ENCODE assay signal across 8 cellular contexts in genomic region chr7:81447351-81447952, GRCh38.
DNase-seq lines count a peak whose midpoint lies in the region; ATAC-seq and TF ChIP-seq lines count a peak whose summit lies in the region.

No MANE protein-coding gene starts in this region.

- TF ChIP-seq CTCF in HCT116 (IDR thresholded peaks at IDR 0.05 in 2 of 3, conservative IDR thresholded peaks at IDR 0.05 in 1 of 3; ENCODE audit: borderline replicate concordance in 1 of 3, insufficient read depth in 1 of 3, low read depth in 2 of 3, low read length in 2 of 3): peak; percentile 54 to 62 (median 55); a peak in 5 of 6 replicates
- peak; percentile 23 for TF ChIP-seq CTCF in endothelial cell (IDR thresholded peaks at IDR 0.05; ENCODE audit: unreplicated experiment)
- peak; percentile 61 for TF ChIP-seq CTCF in progenitor cell of endocrine pancreas (IDR thresholded peaks at IDR 0.05; ENCODE audit: unreplicated experiment)

- no peaks in the 10 kb centered on the region for H3K9me2 ChIP-seq in HCT116 (ENCODE audit: insufficient read depth)

- no peaks in the 10 kb centered on the region for H3K36me3 Mint-ChIP-seq in endothelial cell (ENCODE audit: low read depth, unreplicated experiment)
- H3K36me3 Mint-ChIP-seq in progenitor cell of endocrine pancreas (ENCODE audit: insufficient read depth): peaks cover 1% of the 10 kb centered on the region

- H3K27ac Mint-ChIP-seq in endothelial cell (ENCODE audit: unreplicated experiment) (no peak overlapping the region), progenitor cell of endocrine pancreas (no peak overlapping the region)

- H3K27me3 Mint-ChIP-seq in endothelial cell (ENCODE audit: unreplicated experiment) (no peaks in the 10 kb centered on the region), progenitor cell of endocrine pancreas (no peaks in the 10 kb centered on the region)

- H3K9me3 Mint-ChIP-seq in endothelial cell (ENCODE audit: unreplicated experiment): no peaks in the 10 kb centered on the region
- peaks cover 4% of the 10 kb centered on the region for H3K9me3 Mint-ChIP-seq in progenitor cell of endocrine pancreas (ENCODE audit: low read depth)

- BruUV-seq in HCT116 (replicated peaks; lab: Mats Ljungman, UMichigan): no TSS peak

- H3K27ac ChIP-seq in ACC112 (ENCODE audit: low read depth, low read length): no peak overlapping the region
- no peak overlapping the region for H3K27ac ChIP-seq in HCT116 (ENCODE audit: low read depth, low read length)

- peak; percentile 47 for DNase-seq in HCT116 (ENCODE audit: low read depth, low spot score)
- peak; percentile 42 for DNase-seq in NT2/D1 (ENCODE audit: low read depth, low spot score)
- peak; percentile 21 for DNase-seq in endothelial cell (ENCODE audit: low spot score)
- no peak for DNase-seq in progenitor cell of endocrine pancreas (ENCODE audit: low spot score, unreplicated experiment)
- no peak for DNase-seq in ecto neural progenitor cell (ENCODE audit: low spot score)

- no peaks in the 10 kb centered on the region for H3K4me1 Mint-ChIP-seq in endothelial cell (ENCODE audit: unreplicated experiment)
- peaks cover 5% of the 10 kb centered on the region for H3K4me1 Mint-ChIP-seq in progenitor cell of endocrine pancreas (ENCODE audit: low read depth)

- ATAC-seq in HCT116: peak; percentile 95
- no peak for ATAC-seq in HG02623 (IDR thresholded peaks at IDR 0.05; ENCODE audit: unreplicated experiment)
- ATAC-seq in GM18858 (IDR thresholded peaks at IDR 0.05; ENCODE audit: unreplicated experiment): no peak

- peak; percentile 84 for TF ChIP-seq RAD21 in HCT116 (IDR thresholded peaks at IDR 0.05; ENCODE audit: low read depth)

- H3K9me3 ChIP-seq in HCT116 (ENCODE audit: control insufficient read depth in 1 of 2, insufficient read depth in 1 of 2, low read depth in 1 of 2, low read length in 2 of 2) (no peaks in the 10 kb centered on the region), NT2/D1 (ENCODE audit: insufficient read depth, low read length) (no peaks in the 10 kb centered on the region)

- H3K27me3 ChIP-seq in ACC112 (ENCODE audit: insufficient read depth, low read length): no peaks in the 10 kb centered on the region
- H3K27me3 ChIP-seq in HCT116 (ENCODE audit: insufficient read depth, low read length): no peaks in the 10 kb centered on the region
- H3K27me3 ChIP-seq in NT2/D1 (ENCODE audit: insufficient read depth, insufficient read length): no peaks in the 10 kb centered on the region

- H4K20me1 ChIP-seq in HCT116 (ENCODE audit: insufficient read depth): no peaks in the 10 kb centered on the region

- H3K4me3 ChIP-seq in ACC112 (ENCODE audit: low read depth, low read length) (no peak overlapping the region), HCT116 (replicated peaks in 1 of 2; ENCODE audit: low read depth in 1 of 2, low read length in 2 of 2) (no peak overlapping the region), NT2/D1 (ENCODE audit: insufficient read length, low read depth) (no peak overlapping the region)

- peaks cover 16% of the 10 kb centered on the region for H3K4me1 ChIP-seq in ACC112 (ENCODE audit: control insufficient read depth, insufficient read depth, low read length, unreplicated experiment)
- H3K4me1 ChIP-seq in HCT116 (ENCODE audit: control insufficient read depth in 1 of 2, insufficient read depth in 2 of 2, low read length in 2 of 2): no peaks in the 10 kb centered on the region
- no peaks in the 10 kb centered on the region for H3K4me1 ChIP-seq in NT2/D1 (ENCODE audit: insufficient read depth, insufficient read length)

- CTCF ChIA-PET in HCT116 (lab: Charles Lee): interaction anchor here (0.8 to 1.4 kb wide), 3 partner anchors 10 to 526 kb away, joined by 3 to 4 read pairs (median 3); no protein-coding TSS in a partner anchor

- intact Hi-C loops in HCT116 (cut with micrococcal nuclease): loop anchor here (5.0 kb wide), 1 partner anchor 525 kb away; no protein-coding TSS in a partner anchor

- no peak overlapping the region for H3K9ac ChIP-seq in HCT116 (ENCODE audit: low read length)
- H3K9ac ChIP-seq in NT2/D1 (ENCODE audit: insufficient read length, low read depth): no peak overlapping the region

- TF ChIP-seq POLR2A in HCT116 (IDR thresholded peaks at IDR 0.05; ENCODE audit: borderline replicate concordance, extremely low read depth, insufficient read depth, insufficient read length): no peak

- H3K79me2 ChIP-seq in ACC112 (ENCODE audit: control insufficient read depth, insufficient read depth, low read length, unreplicated experiment) (no peaks in the 10 kb centered on the region), HCT116 (ENCODE audit: insufficient read depth, low read length) (no peaks in the 10 kb centered on the region)

- H3K4me2 ChIP-seq in HCT116 (ENCODE audit: low read length): no peak overlapping the region

- H3K4me3 Mint-ChIP-seq in endothelial cell (ENCODE audit: unreplicated experiment) (no peak overlapping the region), progenitor cell of endocrine pancreas (ENCODE audit: low read depth) (no peak overlapping the region)

- peak overlapping the region; percentile 11 for H2AFZ ChIP-seq in ACC112 (ENCODE audit: low read length, unreplicated experiment)
- peak overlapping the region; percentile 73 for H2AFZ ChIP-seq in HCT116 (ENCODE audit: low read depth, low read length, poor library complexity, severe bottlenecking)

- H3K36me3 ChIP-seq in ACC112 (ENCODE audit: insufficient read depth, low read length) (no peaks in the 10 kb centered on the region), HCT116 (ENCODE audit: control insufficient read depth in 1 of 2, insufficient read depth in 2 of 2, low read length in 2 of 2) (no peaks in the 10 kb centered on the region), NT2/D1 (ENCODE audit: insufficient read depth, insufficient read length, low read length) (no peaks in the 10 kb centered on the region)

- RAD21 ChIA-PET in HCT116 (lab: Charles Lee; ENCODE audit: low non-redundant PET in 1 of 2, low total read pairs in 2 of 2, uncharacterized antibody in 2 of 2, unreplicated experiment in 2 of 2): no interaction called here

- POLR2A ChIA-PET in HCT116 (lab: Charles Lee): no interaction called here

TF ChIP-seq in HCT116, 20 proteins besides CTCF, POLR2A, EP300 and RAD21 (continues in another document):
- TF ChIP-seq FOSL1 (IDR thresholded peaks at IDR 0.05; ENCODE audit: low read depth) (no peak), SIN3A (IDR thresholded peaks at IDR 0.05; ENCODE audit: low read depth) (no peak), CEBPB (IDR thresholded peaks at IDR 0.05; ENCODE audit: low read depth) (no peak), ZBTB33 (IDR thresholded peaks at IDR 0.05; ENCODE audit: extremely low read depth, insufficient replicate concordance, low read length) (no peak), ATF3 (IDR thresholded peaks at IDR 0.05) (no peak), MAX (IDR thresholded peaks at IDR 0.05) (no peak), EGR1 (IDR thresholded peaks at IDR 0.05; ENCODE audit: low read depth) (no peak), YY1 (IDR thresholded peaks at IDR 0.05; ENCODE audit: extremely low read depth, insufficient replicate concordance, low read depth, low read length) (no peak), SRF (IDR thresholded peaks at IDR 0.05; ENCODE audit: low read depth) (no peak), REST (IDR thresholded peaks at IDR 0.05; ENCODE audit: low read depth) (no peak), SP1 (IDR thresholded peaks at IDR 0.05; ENCODE audit: low read depth) (no peak), JUND (IDR thresholded peaks at IDR 0.05) (no peak)

Comparison
In these comparisons a context has a peak if more than half of its experiments do, and no peak if none do; other contexts are left out.
1. DNase-seq: peak in HCT116 (single experiment), NT2/D1 (single experiment) and endothelial cell (single experiment); none in progenitor cell of endocrine pancreas (single experiment) and ecto neural progenitor cell (single experiment).
2. Peak in every context shown above with its lines, with median percentiles within 50 percentile points of each other: CTCF ChIP-seq.